In genomic region chr11:113698515-113698914, GRCh38 we compare ENCODE assay signal across 18 cellular contexts. TPM values are rescaled to one million over a fixed set of nuclear protein-coding genes. Genes with fewer than 3 reads are reported as not detected.
"Had no signal": no experiment of that assay in that cellular context is flagged by ENCODE, and none has a peak within 500 bp of the region (broad histone marks: within the 10 kb centered on the region; RNA-seq: fewer than 3 reads in every experiment).

No MANE protein-coding gene starts in this region.

- H3K9ac ChIP-seq: neural progenitor cell had no signal

- H3K27ac ChIP-seq: gastroesophageal sphincter, neural progenitor cell, ovary, sigmoid colon, thoracic aorta had no signal

- H3K4me2 ChIP-seq: neural progenitor cell had no signal

- ATAC-seq: activated naive CD8-positive, alpha-beta T cell treated with anti-CD3 and anti-CD28 coated beads, Interleukin-2, amount 50 U/mL, for 24 hours; activated T-cell treated with anti-CD3 and anti-CD28 coated beads, Interleukin-2, amount 50 U/mL, for 4 hours; gastroesophageal sphincter; naive thymus-derived CD4-positive, alpha-beta T cell; stimulated activated memory B cell treated with anti-CD40 and anti-IgM and Interleukin-4, amounts not matched to agents 10 μg/mL and 1 μg/mL and 100 μg/mL, for 72 hours had no signal

- H3K36me3 ChIP-seq: neural progenitor cell, ovary, sigmoid colon, thoracic aorta had no signal

- H3K27me3 ChIP-seq: gastroesophageal sphincter, neural progenitor cell, ovary, sigmoid colon had no signal

- H3K4me3 ChIP-seq: gastroesophageal sphincter, neural progenitor cell, ovary, sigmoid colon, thoracic aorta had no signal

- H2AFZ ChIP-seq: neural progenitor cell had no signal

- H3K9me3 ChIP-seq: gastroesophageal sphincter, ovary, sigmoid colon, thoracic aorta had no signal

- H3K4me1 ChIP-seq: gastroesophageal sphincter, neural progenitor cell, sigmoid colon had no signal

- DNase-seq: activated CD4-positive, alpha-beta T cell treated with anti-CD3 and anti-CD28 coated beads, Interleukin-2, amount 50 U/mL, for 1 hour; activated CD8-positive, alpha-beta memory T cell treated with anti-CD3 and anti-CD28 coated beads, Interleukin-2, amount 50 U/mL, for 4 hours; activated naive CD4-positive, alpha-beta T cell treated with anti-CD3 and anti-CD28 coated beads, Interleukin-2, amount 10 ng/mL, durations not matched to agents 7 days and 5 days; activated naive CD8-positive, alpha-beta T cell treated with anti-CD3 and anti-CD28 coated beads, Interleukin-2, amount 50 U/mL, for 24 hours; activated T-cell treated with anti-CD3 and anti-CD28 coated beads, Interleukin-2, amount 50 U/mL, for 4 hours; aorta; cerebellar nuclear complex; cortex of kidney; naive thymus-derived CD4-positive, alpha-beta T cell; ovary; sigmoid colon; stimulated activated CD4-positive, alpha-beta T cell treated with anti-CD3 and anti-CD28 coated beads, Interleukin-4, amount 100 ng/mL, for 24 hours; T1000 had no signal

RNA-seq across cellular contexts. Expression of gene TMPRSS5, which starts 7.6 kb away (rescaled TPM):
- total RNA-seq: mononuclear cell had no signal
- polyA plus RNA-seq: naive thymus-derived CD4-positive, alpha-beta T cell had no signal
